2 cellular contexts compared by ENCODE assay signal in genomic region chr1:5966543-5967205, GRCh38.
TF ChIP-seq lines count a peak whose summit lies in the region.

No MANE protein-coding gene starts in this region.

TF ChIP-seq in SK-N-SH, 30 proteins besides CTCF, POLR2A, EP300 and RAD21 (continued from another document):
- peak; percentile 7; the same call in 1 of the 2 replicates for TF ChIP-seq GATA2 (CRISPR knock-in tag; IDR thresholded peaks at IDR 0.05)
- no peak for TF ChIP-seq RFX5 (IDR thresholded peaks at IDR 0.05; ENCODE audit: low read length)
- no peak for TF ChIP-seq SIN3A (IDR thresholded peaks at IDR 0.05; ENCODE audit: borderline replicate concordance, low read depth, low read length)

TF ChIP-seq in SK-N-SH treated with all-trans-retinoic acid at 6 μM for 48 hours, 23 proteins besides CTCF, POLR2A, EP300 and RAD21 (continued from another document):
- TF ChIP-seq POU6F1 (CRISPR knock-in tag; IDR thresholded peaks at IDR 0.05; ENCODE audit: borderline replicate concordance, low read depth) (no peak), SNAI2 (CRISPR knock-in tag; IDR thresholded peaks at IDR 0.05) (no peak), GLIS3 (CRISPR knock-in tag; IDR thresholded peaks at IDR 0.05) (no peak), TOX (CRISPR knock-in tag; IDR thresholded peaks at IDR 0.05; ENCODE audit: borderline replicate concordance) (no peak), CSRNP3 (CRISPR knock-in tag; IDR thresholded peaks at IDR 0.05) (no peak), ZNF70 (CRISPR knock-in tag; IDR thresholded peaks at IDR 0.05) (no peak)
